ENCODE assay signal across 8 cellular contexts in genomic region chr15:34039506-34040123, GRCh38. TPM values are rescaled to one million over a fixed set of nuclear protein-coding genes. Genes with fewer than 3 reads are reported as not detected.
DNase-seq lines count a peak whose midpoint lies in the region; ATAC-seq, FAIRE-seq and TF ChIP-seq lines count a peak whose summit lies in the region.

No MANE protein-coding gene starts in this region.

- POLR2A ChIA-PET in endothelial cell of umbilical vein (lab: Charles Lee), result no interaction called here

- H3K4ac ChIP-seq in trophoblast cell (ENCODE audit: low read depth, low read length), result no peak overlapping the region

- BruUV-seq in endothelial cell of umbilical vein (replicated peaks; lab: Mats Ljungman, UMichigan), result no TSS peak

- peak; percentile 28 for TF ChIP-seq POLR2A in endothelial cell of umbilical vein (IDR thresholded peaks at IDR 0.05; ENCODE audit: low read depth, low read length)

- peak; percentile 36 for ATAC-seq in HG03103 (IDR thresholded peaks at IDR 0.05; ENCODE audit: low read depth, unreplicated experiment)

- no peak overlapping the region for H2BK5ac ChIP-seq in trophoblast cell (ENCODE audit: low read depth, low read length, poor library complexity)

- H3K23ac ChIP-seq in trophoblast cell (ENCODE audit: low read length), result no peak overlapping the region

- H3K27me3 ChIP-seq in endothelial cell of umbilical vein (ENCODE audit: control insufficient read depth in 2 of 2, insufficient read depth in 2 of 2, low read length in 2 of 2) (no peaks in the 10 kb centered on the region), trophoblast cell (ENCODE audit: insufficient read depth, low read length) (no peaks in the 10 kb centered on the region)

- peak overlapping the region; percentile 98 for H3K27ac ChIP-seq in VCaP
- no peak overlapping the region for H3K27ac ChIP-seq in endothelial cell of umbilical vein (ENCODE audit: insufficient read depth, low read depth, low read length)
- H3K27ac ChIP-seq in trophoblast cell (ENCODE audit: low read depth, low read length), result no peak overlapping the region

- H3K18ac ChIP-seq in trophoblast cell (ENCODE audit: low read length), result no peak overlapping the region

- CTCF ChIA-PET in endothelial cell of umbilical vein (lab: Charles Lee), result interaction anchor here (1.3 to 1.6 kb wide), 2 partner anchors 21 to 76 kb away, joined by 3 to 5 read pairs; no protein-coding TSS in a partner anchor

- TF ChIP-seq CTCF in VCaP (conservative IDR thresholded peaks at IDR 0.05) (no peak), endothelial cell of umbilical vein (IDR thresholded peaks at IDR 0.05; ENCODE audit: extremely low read depth in 1 of 2, insufficient read depth in 1 of 2, low read depth in 1 of 2, low read length in 2 of 2) (no peak)

- no peaks in the 10 kb centered on the region for H3K36me3 ChIP-seq in endothelial cell of umbilical vein (ENCODE audit: control insufficient read depth in 2 of 2, extremely low read depth in 1 of 2, insufficient read depth in 2 of 2, low read length in 2 of 2)
- H3K36me3 ChIP-seq in trophoblast cell (ENCODE audit: control insufficient read depth in 1 of 2, insufficient read depth in 2 of 2, low read length in 2 of 2), result no peaks in the 10 kb centered on the region

- H3K14ac ChIP-seq in trophoblast cell (ENCODE audit: low read length), result no peak overlapping the region

- no peaks in the 10 kb centered on the region for H3K9me1 ChIP-seq in endothelial cell of umbilical vein (replicated peaks; ENCODE audit: control insufficient read depth, extremely low read depth, insufficient read depth, low read length)

- no peak overlapping the region for H4K91ac ChIP-seq in trophoblast cell (ENCODE audit: low read depth, low read length)

- no peak overlapping the region for H2AK5ac ChIP-seq in trophoblast cell (ENCODE audit: low read length)

- DNase-seq in NCI-H1417 (lab: John Stamatoyannopoulos, UW) (peak in 2 of 3 experiments; percentile 29 to 68), NCI-H1417 treated with DMSO at 0.1 percent for 48 hours (lab: John Stamatoyannopoulos, UW) (no peak), endothelial cell of umbilical vein (ENCODE audit: low read depth, low spot score) (peak; percentile 6), trophoblast cell (peak in 1 of 2 donors; percentile 40), glomerular visceral epithelial cell (ENCODE audit: extremely low spot score) (no peak), LoVo (ENCODE audit: low spot score) (no peak)

- H2BK12ac ChIP-seq in trophoblast cell (ENCODE audit: low read length), result no peak overlapping the region

- no peaks in the 10 kb centered on the region for H4K20me1 ChIP-seq in endothelial cell of umbilical vein (replicated peaks; ENCODE audit: control insufficient read depth, extremely low read depth, insufficient read depth, low read length)

- peaks cover 8% of the 10 kb centered on the region for H3K79me1 ChIP-seq in trophoblast cell (ENCODE audit: low read length)

- H3K4me2 ChIP-seq in endothelial cell of umbilical vein (ENCODE audit: insufficient read depth, low read length) (peak overlapping the region; percentile 97), trophoblast cell (ENCODE audit: low read length) (peak overlapping the region; percentile 35)

- H2BK120ac ChIP-seq in trophoblast cell (ENCODE audit: insufficient read depth, low read length, poor library complexity), result no peak overlapping the region

- no peaks in the 10 kb centered on the region for H3K9me3 ChIP-seq in endothelial cell of umbilical vein (replicated peaks; ENCODE audit: control insufficient read depth, insufficient read depth, low read length)
- H3K9me3 ChIP-seq in trophoblast cell (ENCODE audit: insufficient read depth, low read depth, low read length), result no peaks in the 10 kb centered on the region

- peak overlapping the region; percentile 29 for H4K8ac ChIP-seq in trophoblast cell (ENCODE audit: low read depth, low read length)

- no peak overlapping the region for H4K12ac ChIP-seq in trophoblast cell (ENCODE audit: low read depth, low read length)

- WGBS in trophoblast cell (ENCODE audit: extremely low coverage, insufficient coverage, insufficient read length), result no CpG with 5 or more reads among the region's 7 CpGs

- H3K4me3 ChIP-seq in endothelial cell of umbilical vein (replicated peaks in 1 of 3; ENCODE audit: insufficient read depth in 1 of 3, low read depth in 1 of 3, low read length in 3 of 3), result peak overlapping the region; percentile 79 to 99 (median 95)
- H3K4me3 ChIP-seq in trophoblast cell (ENCODE audit: low read depth, low read length), result no peak overlapping the region

- peaks cover 11% of the 10 kb centered on the region for H3K79me2 ChIP-seq in endothelial cell of umbilical vein (ENCODE audit: control insufficient read depth, insufficient read depth, low read length)
- peaks cover 6% of the 10 kb centered on the region for H3K79me2 ChIP-seq in trophoblast cell (ENCODE audit: control insufficient read depth, insufficient read depth, low read length, poor library complexity)

- H2AFZ ChIP-seq in endothelial cell of umbilical vein (ENCODE audit: low read depth, low read length), result peak overlapping the region; percentile 82
- no peak overlapping the region for H2AFZ ChIP-seq in trophoblast cell (ENCODE audit: insufficient read depth, low read length, poor library complexity)

- peak; percentile 63 for FAIRE-seq in endothelial cell of umbilical vein (lab: Jason Lieb, UNC)

- dilution Hi-C loops in endothelial cell of umbilical vein (cut with MboI; ENCODE audit: extremely low pct_ligation_motif_present, low sequenced_read_pairs), result no loop called here

- H3K4me1 ChIP-seq in endothelial cell of umbilical vein (ENCODE audit: control insufficient read depth, extremely low read depth, insufficient read depth, low read length) (peaks cover 13% of the 10 kb centered on the region), trophoblast cell (ENCODE audit: control insufficient read depth in 1 of 2, insufficient read depth in 2 of 2, low read length in 2 of 2) (peaks cover 2 to 5% of the 10 kb centered on the region in 2 experiments)

- peak overlapping the region; percentile 67 for H3K9ac ChIP-seq in endothelial cell of umbilical vein (replicated peaks; ENCODE audit: extremely low read depth, insufficient read depth, low read length)
- no peak overlapping the region for H3K9ac ChIP-seq in trophoblast cell (ENCODE audit: low read length)

- intact Hi-C loops in endothelial cell of umbilical vein (cut with micrococcal nuclease), result loop anchor here (5.0 kb wide), 1 partner anchor 37 kb away; no protein-coding TSS in a partner anchor

TF ChIP-seq in endothelial cell of umbilical vein, 7 proteins besides CTCF, POLR2A, EP300 and RAD21:
- TF ChIP-seq FOS (IDR thresholded peaks at IDR 0.05; ENCODE audit: borderline replicate concordance, insufficient read depth, low read length), result no peak
- TF ChIP-seq GATA2 (IDR thresholded peaks at IDR 0.05; ENCODE audit: insufficient read depth, insufficient read length, low read depth, low read length), result no peak
- TF ChIP-seq JUN (IDR thresholded peaks at IDR 0.05; ENCODE audit: borderline replicate concordance, insufficient read depth, insufficient read length, low read depth), result no peak
- TF ChIP-seq MAX (IDR thresholded peaks at IDR 0.05; ENCODE audit: insufficient read depth, insufficient read length), result no peak
- TF ChIP-seq MYC (IDR thresholded peaks at IDR 0.05; ENCODE audit: low read depth, low read length), result no peak
- TF ChIP-seq EZH2 (IDR thresholded peaks at IDR 0.05; ENCODE audit: borderline replicate concordance, low read depth, low read length, severe bottlenecking), result no peak
- TF ChIP-seq POLR2AphosphoS5 (IDR thresholded peaks at IDR 0.05; ENCODE audit: insufficient read depth, low read depth, low read length), result no peak

RNA-seq across cellular contexts. Expression of gene AVEN, which starts 0.6 kb away (rescaled TPM):
- total RNA-seq in endothelial cell of umbilical vein, result 20.5 and 23.3 TPM in 2 replicates
- 5.5 and 7.7 TPM in 2 replicates for polyA plus RNA-seq in endothelial cell of umbilical vein
- 11.0 and 12.5 TPM in 2 replicates for polyA plus RNA-seq in endothelial cell of umbilical vein (2011; cell fraction: cytosol; rRNA removed)
- polyA plus RNA-seq in endothelial cell of umbilical vein (2011; cell fraction: nucleus; rRNA removed), result 8.1 and 10.3 TPM in 2 replicates
- 16.5 and 25.3 TPM in 2 replicates for polyA plus RNA-seq in endothelial cell of umbilical vein (2012)
- 7.0 and 7.4 TPM in 2 replicates for polyA minus RNA-seq in endothelial cell of umbilical vein
- 3.4 TPM for polyA minus RNA-seq in endothelial cell of umbilical vein (2011; cell fraction: cytosol; rRNA and poly(A)+ RNA removed)
- polyA minus RNA-seq in endothelial cell of umbilical vein (2011; cell fraction: nucleus; rRNA and poly(A)+ RNA removed), result 6.6 and 10.1 TPM in 2 replicates
- 7.5 and 7.9 TPM in 2 replicates for polyA plus RNA-seq in trophoblast cell (2013)

Comparison
In these comparisons a context has a peak if more than half of its experiments do, and no peak if none do; other contexts are left out.
1. DNase-seq: peak in NCI-H1417 (2 of 3) and endothelial cell of umbilical vein (single experiment); none in NCI-H1417 treated with DMSO at 0.1 percent for 48 hours (single experiment), glomerular visceral epithelial cell (single experiment) and LoVo (single experiment).